Comparison of ENCODE assay signal across 2 cellular contexts in the genomic region with DNA sequence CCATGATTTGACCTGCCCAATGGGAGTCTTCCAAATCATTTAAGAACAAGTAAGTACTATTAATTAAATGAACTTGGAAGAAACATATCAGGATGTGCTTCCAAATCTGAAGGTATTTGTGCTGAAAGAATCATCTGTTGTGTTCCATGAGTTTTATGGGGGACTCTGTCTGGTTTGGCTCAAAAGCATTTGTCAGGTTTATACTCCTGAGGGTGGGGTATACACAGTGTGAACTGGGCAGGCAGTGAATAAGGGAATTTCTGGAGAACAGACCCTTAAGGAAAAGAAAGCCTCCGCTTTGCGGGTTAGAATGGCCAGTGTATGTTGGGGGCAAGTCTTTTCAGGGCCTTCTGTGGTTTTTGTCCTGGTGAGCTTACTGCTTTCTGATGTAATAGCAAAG.
TF ChIP-seq lines count a peak whose summit lies in the region.

No MANE protein-coding gene starts in this region.

TF ChIP-seq in HEK293, 187 proteins besides CTCF, POLR2A, EP300 and RAD21 (continued from another document):
- TF ChIP-seq, protein P1, sequence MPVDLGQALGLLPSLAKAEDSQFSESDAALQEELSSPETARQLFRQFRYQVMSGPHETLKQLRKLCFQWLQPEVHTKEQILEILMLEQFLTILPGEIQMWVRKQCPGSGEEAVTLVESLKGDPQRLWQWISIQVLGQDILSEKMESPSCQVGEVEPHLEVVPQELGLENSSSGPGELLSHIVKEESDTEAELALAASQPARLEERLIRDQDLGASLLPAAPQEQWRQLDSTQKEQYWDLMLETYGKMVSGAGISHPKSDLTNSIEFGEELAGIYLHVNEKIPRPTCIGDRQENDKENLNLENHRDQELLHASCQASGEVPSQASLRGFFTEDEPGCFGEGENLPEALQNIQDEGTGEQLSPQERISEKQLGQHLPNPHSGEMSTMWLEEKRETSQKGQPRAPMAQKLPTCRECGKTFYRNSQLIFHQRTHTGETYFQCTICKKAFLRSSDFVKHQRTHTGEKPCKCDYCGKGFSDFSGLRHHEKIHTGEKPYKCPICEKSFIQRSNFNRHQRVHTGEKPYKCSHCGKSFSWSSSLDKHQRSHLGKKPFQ (tag by site-specific recombination; IDR thresholded peaks at IDR 0.05), result peak; percentile 91

TF ChIP-seq in SK-N-SH, 30 proteins besides CTCF, POLR2A, EP300 and RAD21 (continued from another document):
- TF ChIP-seq, protein P2, sequence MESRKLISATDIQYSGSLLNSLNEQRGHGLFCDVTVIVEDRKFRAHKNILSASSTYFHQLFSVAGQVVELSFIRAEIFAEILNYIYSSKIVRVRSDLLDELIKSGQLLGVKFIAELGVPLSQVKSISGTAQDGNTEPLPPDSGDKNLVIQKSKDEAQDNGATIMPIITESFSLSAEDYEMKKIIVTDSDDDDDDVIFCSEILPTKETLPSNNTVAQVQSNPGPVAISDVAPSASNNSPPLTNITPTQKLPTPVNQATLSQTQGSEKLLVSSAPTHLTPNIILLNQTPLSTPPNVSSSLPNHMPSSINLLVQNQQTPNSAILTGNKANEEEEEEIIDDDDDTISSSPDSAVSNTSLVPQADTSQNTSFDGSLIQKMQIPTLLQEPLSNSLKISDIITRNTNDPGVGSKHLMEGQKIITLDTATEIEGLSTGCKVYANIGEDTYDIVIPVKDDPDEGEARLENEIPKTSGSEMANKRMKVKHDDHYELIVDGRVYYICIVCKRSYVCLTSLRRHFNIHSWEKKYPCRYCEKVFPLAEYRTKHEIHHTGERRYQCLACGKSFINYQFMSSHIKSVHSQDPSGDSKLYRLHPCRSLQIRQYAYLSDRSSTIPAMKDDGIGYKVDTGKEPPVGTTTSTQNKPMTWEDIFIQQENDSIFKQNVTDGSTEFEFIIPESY (IDR thresholded peaks at IDR 0.05; ENCODE audit: borderline replicate concordance, low read depth), result no peak
- TF ChIP-seq, protein P3, sequence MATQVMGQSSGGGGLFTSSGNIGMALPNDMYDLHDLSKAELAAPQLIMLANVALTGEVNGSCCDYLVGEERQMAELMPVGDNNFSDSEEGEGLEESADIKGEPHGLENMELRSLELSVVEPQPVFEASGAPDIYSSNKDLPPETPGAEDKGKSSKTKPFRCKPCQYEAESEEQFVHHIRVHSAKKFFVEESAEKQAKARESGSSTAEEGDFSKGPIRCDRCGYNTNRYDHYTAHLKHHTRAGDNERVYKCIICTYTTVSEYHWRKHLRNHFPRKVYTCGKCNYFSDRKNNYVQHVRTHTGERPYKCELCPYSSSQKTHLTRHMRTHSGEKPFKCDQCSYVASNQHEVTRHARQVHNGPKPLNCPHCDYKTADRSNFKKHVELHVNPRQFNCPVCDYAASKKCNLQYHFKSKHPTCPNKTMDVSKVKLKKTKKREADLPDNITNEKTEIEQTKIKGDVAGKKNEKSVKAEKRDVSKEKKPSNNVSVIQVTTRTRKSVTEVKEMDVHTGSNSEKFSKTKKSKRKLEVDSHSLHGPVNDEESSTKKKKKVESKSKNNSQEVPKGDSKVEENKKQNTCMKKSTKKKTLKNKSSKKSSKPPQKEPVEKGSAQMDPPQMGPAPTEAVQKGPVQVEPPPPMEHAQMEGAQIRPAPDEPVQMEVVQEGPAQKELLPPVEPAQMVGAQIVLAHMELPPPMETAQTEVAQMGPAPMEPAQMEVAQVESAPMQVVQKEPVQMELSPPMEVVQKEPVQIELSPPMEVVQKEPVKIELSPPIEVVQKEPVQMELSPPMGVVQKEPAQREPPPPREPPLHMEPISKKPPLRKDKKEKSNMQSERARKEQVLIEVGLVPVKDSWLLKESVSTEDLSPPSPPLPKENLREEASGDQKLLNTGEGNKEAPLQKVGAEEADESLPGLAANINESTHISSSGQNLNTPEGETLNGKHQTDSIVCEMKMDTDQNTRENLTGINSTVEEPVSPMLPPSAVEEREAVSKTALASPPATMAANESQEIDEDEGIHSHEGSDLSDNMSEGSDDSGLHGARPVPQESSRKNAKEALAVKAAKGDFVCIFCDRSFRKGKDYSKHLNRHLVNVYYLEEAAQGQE (IDR thresholded peaks at IDR 0.05; ENCODE audit: low read depth, low read length), result no peak
- TF ChIP-seq TEAD4 (IDR thresholded peaks at IDR 0.05; ENCODE audit: borderline replicate concordance, insufficient read depth), result no peak
- TF ChIP-seq TCF12 (IDR thresholded peaks at IDR 0.05), result no peak
- TF ChIP-seq, protein P4, sequence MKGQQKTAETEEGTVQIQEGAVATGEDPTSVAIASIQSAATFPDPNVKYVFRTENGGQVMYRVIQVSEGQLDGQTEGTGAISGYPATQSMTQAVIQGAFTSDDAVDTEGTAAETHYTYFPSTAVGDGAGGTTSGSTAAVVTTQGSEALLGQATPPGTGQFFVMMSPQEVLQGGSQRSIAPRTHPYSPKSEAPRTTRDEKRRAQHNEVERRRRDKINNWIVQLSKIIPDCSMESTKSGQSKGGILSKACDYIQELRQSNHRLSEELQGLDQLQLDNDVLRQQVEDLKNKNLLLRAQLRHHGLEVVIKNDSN (IDR thresholded peaks at IDR 0.05; ENCODE audit: borderline replicate concordance, low read depth), result no peak
- no peak for TF ChIP-seq RFX5 (IDR thresholded peaks at IDR 0.05; ENCODE audit: low read length)
- no peak for TF ChIP-seq JUND (IDR thresholded peaks at IDR 0.05)
